1 cellular context compared by ENCODE assay signal in the genomic region with DNA sequence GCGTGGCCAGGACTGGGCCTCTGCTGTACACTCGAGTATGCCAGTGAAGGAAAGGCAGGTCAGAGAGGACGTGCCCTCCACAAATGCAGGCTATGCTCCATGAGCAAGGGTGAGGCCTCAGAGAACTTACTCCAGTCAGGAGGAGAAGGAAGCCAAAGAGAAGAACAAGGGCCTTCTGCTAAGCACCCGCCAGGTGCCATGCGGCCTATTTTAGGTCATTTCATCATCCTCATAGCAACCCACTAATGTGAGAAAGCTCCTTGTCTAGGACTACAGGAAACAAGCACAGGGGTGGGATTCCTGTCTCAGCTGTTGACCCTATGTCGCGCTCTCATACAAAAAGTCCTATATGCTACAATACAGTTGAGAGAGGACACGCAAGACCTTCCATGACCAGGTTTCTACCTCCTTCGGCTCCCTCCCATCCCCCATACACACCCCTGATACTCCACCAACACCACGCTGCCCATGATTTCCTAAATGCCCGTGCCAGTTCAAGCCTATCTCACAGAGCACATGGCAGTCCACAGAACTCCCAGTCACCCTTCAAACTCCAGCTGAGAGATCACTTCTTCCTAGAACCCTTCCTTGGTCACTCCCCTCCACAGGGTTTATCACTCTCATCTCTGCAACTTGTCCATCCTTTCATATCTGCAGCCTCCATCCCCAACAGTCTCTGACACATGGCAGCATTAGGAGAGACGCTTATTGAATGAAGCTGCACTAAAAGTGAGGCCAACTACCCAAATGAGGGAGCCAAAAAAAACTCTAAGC.
A peak's percentile ranks its signal among the peaks of the same experiment; 100 is the strongest.
TF ChIP-seq lines count a peak whose summit lies in the region.

No MANE protein-coding gene starts in this region.

TF ChIP-seq in HepG2, 621 proteins besides CTCF, POLR2A, EP300 and RAD21:
- TF ChIP-seq, protein P1, sequence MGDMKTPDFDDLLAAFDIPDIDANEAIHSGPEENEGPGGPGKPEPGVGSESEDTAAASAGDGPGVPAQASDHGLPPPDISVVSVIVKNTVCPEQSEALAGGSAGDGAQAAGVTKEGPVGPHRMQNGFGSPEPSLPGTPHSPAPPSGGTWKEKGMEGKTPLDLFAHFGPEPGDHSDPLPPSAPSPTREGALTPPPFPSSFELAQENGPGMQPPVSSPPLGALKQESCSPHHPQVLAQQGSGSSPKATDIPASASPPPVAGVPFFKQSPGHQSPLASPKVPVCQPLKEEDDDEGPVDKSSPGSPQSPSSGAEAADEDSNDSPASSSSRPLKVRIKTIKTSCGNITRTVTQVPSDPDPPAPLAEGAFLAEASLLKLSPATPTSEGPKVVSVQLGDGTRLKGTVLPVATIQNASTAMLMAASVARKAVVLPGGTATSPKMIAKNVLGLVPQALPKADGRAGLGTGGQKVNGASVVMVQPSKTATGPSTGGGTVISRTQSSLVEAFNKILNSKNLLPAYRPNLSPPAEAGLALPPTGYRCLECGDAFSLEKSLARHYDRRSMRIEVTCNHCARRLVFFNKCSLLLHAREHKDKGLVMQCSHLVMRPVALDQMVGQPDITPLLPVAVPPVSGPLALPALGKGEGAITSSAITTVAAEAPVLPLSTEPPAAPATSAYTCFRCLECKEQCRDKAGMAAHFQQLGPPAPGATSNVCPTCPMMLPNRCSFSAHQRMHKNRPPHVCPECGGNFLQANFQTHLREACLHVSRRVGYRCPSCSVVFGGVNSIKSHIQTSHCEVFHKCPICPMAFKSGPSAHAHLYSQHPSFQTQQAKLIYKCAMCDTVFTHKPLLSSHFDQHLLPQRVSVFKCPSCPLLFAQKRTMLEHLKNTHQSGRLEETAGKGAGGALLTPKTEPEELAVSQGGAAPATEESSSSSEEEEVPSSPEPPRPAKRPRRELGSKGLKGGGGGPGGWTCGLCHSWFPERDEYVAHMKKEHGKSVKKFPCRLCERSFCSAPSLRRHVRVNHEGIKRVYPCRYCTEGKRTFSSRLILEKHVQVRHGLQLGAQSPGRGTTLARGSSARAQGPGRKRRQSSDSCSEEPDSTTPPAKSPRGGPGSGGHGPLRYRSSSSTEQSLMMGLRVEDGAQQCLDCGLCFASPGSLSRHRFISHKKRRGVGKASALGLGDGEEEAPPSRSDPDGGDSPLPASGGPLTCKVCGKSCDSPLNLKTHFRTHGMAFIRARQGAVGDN (CRISPR knock-in tag; IDR thresholded peaks at IDR 0.05) = peak; percentile 29; the same call in 1 of the 2 replicates
- TF ChIP-seq, protein P2, sequence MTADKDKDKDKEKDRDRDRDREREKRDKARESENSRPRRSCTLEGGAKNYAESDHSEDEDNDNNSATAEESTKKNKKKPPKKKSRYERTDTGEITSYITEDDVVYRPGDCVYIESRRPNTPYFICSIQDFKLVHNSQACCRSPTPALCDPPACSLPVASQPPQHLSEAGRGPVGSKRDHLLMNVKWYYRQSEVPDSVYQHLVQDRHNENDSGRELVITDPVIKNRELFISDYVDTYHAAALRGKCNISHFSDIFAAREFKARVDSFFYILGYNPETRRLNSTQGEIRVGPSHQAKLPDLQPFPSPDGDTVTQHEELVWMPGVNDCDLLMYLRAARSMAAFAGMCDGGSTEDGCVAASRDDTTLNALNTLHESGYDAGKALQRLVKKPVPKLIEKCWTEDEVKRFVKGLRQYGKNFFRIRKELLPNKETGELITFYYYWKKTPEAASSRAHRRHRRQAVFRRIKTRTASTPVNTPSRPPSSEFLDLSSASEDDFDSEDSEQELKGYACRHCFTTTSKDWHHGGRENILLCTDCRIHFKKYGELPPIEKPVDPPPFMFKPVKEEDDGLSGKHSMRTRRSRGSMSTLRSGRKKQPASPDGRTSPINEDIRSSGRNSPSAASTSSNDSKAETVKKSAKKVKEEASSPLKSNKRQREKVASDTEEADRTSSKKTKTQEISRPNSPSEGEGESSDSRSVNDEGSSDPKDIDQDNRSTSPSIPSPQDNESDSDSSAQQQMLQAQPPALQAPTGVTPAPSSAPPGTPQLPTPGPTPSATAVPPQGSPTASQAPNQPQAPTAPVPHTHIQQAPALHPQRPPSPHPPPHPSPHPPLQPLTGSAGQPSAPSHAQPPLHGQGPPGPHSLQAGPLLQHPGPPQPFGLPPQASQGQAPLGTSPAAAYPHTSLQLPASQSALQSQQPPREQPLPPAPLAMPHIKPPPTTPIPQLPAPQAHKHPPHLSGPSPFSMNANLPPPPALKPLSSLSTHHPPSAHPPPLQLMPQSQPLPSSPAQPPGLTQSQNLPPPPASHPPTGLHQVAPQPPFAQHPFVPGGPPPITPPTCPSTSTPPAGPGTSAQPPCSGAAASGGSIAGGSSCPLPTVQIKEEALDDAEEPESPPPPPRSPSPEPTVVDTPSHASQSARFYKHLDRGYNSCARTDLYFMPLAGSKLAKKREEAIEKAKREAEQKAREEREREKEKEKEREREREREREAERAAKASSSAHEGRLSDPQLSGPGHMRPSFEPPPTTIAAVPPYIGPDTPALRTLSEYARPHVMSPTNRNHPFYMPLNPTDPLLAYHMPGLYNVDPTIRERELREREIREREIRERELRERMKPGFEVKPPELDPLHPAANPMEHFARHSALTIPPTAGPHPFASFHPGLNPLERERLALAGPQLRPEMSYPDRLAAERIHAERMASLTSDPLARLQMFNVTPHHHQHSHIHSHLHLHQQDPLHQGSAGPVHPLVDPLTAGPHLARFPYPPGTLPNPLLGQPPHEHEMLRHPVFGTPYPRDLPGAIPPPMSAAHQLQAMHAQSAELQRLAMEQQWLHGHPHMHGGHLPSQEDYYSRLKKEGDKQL (CRISPR knock-in tag; IDR thresholded peaks at IDR 0.05; ENCODE audit: low read depth) = no peak
- TF ChIP-seq, protein P3, sequence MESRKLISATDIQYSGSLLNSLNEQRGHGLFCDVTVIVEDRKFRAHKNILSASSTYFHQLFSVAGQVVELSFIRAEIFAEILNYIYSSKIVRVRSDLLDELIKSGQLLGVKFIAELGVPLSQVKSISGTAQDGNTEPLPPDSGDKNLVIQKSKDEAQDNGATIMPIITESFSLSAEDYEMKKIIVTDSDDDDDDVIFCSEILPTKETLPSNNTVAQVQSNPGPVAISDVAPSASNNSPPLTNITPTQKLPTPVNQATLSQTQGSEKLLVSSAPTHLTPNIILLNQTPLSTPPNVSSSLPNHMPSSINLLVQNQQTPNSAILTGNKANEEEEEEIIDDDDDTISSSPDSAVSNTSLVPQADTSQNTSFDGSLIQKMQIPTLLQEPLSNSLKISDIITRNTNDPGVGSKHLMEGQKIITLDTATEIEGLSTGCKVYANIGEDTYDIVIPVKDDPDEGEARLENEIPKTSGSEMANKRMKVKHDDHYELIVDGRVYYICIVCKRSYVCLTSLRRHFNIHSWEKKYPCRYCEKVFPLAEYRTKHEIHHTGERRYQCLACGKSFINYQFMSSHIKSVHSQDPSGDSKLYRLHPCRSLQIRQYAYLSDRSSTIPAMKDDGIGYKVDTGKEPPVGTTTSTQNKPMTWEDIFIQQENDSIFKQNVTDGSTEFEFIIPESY (CRISPR knock-in tag; IDR thresholded peaks at IDR 0.05) = peak; percentile 81
